1 cellular context compared by ENCODE assay signal in genomic region chr5:65702036-65702435, GRCh38.
TF ChIP-seq lines count a peak whose summit lies in the region.

No MANE protein-coding gene starts in this region.

TF ChIP-seq in HepG2, 621 proteins besides CTCF, POLR2A, EP300 and RAD21 (continued from another document):
- TF ChIP-seq CSRNP1 (CRISPR knock-in tag; IDR thresholded peaks at IDR 0.05) (no peak), SRY (CRISPR knock-in tag; IDR thresholded peaks at IDR 0.05) (no peak), HMGA1 (CRISPR knock-in tag; conservative IDR thresholded peaks at IDR 0.05) (no peak), POGZ (CRISPR knock-in tag; IDR thresholded peaks at IDR 0.05) (peak; percentile 69), RNF219 (CRISPR knock-in tag; IDR thresholded peaks at IDR 0.05) (no peak)
- TF ChIP-seq, protein P1, sequence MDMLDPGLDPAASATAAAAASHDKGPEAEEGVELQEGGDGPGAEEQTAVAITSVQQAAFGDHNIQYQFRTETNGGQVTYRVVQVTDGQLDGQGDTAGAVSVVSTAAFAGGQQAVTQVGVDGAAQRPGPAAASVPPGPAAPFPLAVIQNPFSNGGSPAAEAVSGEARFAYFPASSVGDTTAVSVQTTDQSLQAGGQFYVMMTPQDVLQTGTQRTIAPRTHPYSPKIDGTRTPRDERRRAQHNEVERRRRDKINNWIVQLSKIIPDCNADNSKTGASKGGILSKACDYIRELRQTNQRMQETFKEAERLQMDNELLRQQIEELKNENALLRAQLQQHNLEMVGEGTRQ (IDR thresholded peaks at IDR 0.05; ENCODE audit: low read depth, low read length), result no peak
- TF ChIP-seq, protein P1 (CRISPR knock-in tag; IDR thresholded peaks at IDR 0.05; ENCODE audit: borderline replicate concordance), result no peak
